14 cellular contexts compared by ENCODE assay signal in genomic region chr2:182132605-182133004, GRCh38.
DNase-seq lines count a peak whose midpoint lies in the region; ATAC-seq, FAIRE-seq and TF ChIP-seq lines count a peak whose summit lies in the region.
"Had no signal": no experiment of that assay in that cellular context is flagged by ENCODE, and none has a peak within 500 bp of the region (broad histone marks: within the 10 kb centered on the region; RNA-seq: fewer than 3 reads in every experiment).

No MANE protein-coding gene starts in this region.

- no peaks in the 10 kb centered on the region for H3K9me3 ChIP-seq in Loucy (ENCODE audit: insufficient read depth, low read depth, low read length)

- ATAC-seq in GM18858 (IDR thresholded peaks at IDR 0.05; ENCODE audit: unreplicated experiment) = no peak
- ATAC-seq: activated CD4-positive, CD25-positive, alpha-beta regulatory T cell treated with anti-CD3 and anti-CD28 coated beads, Interleukin-2, amount 50 U/mL, for 24 hours; left colon; stimulated activated naive CD8-positive, alpha-beta T cell treated with anti-CD3 and anti-CD28 coated beads, Interleukin-15, Interleukin-2, amounts not matched to agents 100 U/mL and 50 U/mL, for 24 hours had no signal

- no peaks in the 10 kb centered on the region for H3F3A ChIP-seq in Loucy (ENCODE audit: low read depth)

- no peaks in the 10 kb centered on the region for H3K9me2 ChIP-seq in Loucy (replicated peaks; ENCODE audit: low read depth, low read length)

- in situ Hi-C loops in brain microvascular endothelial cell (cut with HindIII; ENCODE audit: low pct_ligation_motif_present, low sequenced_read_pairs) = no loop called here

- H3K9me3 Mint-ChIP-seq in activated CD4-positive, alpha-beta T cell treated with anti-CD3 and anti-CD28 coated beads, Interleukin-2, amount 10 ng/mL, durations not matched to agents 24 days and 14 days = no peaks in the 10 kb centered on the region

- H3K27ac Mint-ChIP-seq in activated CD4-positive, alpha-beta T cell treated with anti-CD3 and anti-CD28 coated beads, Interleukin-2, amount 10 ng/mL, durations not matched to agents 24 days and 14 days = no peak overlapping the region

- H3K4me1 ChIP-seq in Loucy (ENCODE audit: insufficient read depth, low read length, poor library complexity, severe bottlenecking) = no peaks in the 10 kb centered on the region

- H3K4me3 ChIP-seq in Loucy (ENCODE audit: low read length, poor library complexity, severe bottlenecking) (no peak overlapping the region), brain microvascular endothelial cell (ENCODE audit: low read depth, low read length) (no peak overlapping the region)

- H3K4me1 Mint-ChIP-seq in activated CD4-positive, alpha-beta T cell treated with anti-CD3 and anti-CD28 coated beads, Interleukin-2, amount 10 ng/mL, durations not matched to agents 24 days and 14 days = no peaks in the 10 kb centered on the region

- no peak for FAIRE-seq in D721Med (lab: Jason Lieb, UNC)

- TF ChIP-seq CTCF in D721Med (IDR thresholded peaks at IDR 0.05; ENCODE audit: insufficient read depth, missing control alignments) (peak; percentile 28), Loucy (conservative IDR thresholded peaks at IDR 0.05; ENCODE audit: low read length) (peak; percentile 35), brain microvascular endothelial cell (IDR thresholded peaks at IDR 0.05; ENCODE audit: low read depth, low read length, missing control alignments) (peak; percentile 44)

- H3K79me2 ChIP-seq in Loucy (ENCODE audit: insufficient read depth, low read length) = no peaks in the 10 kb centered on the region

- H3K27me3 ChIP-seq in Loucy (ENCODE audit: insufficient read depth, low read length, poor library complexity, severe bottlenecking) (no peaks in the 10 kb centered on the region), brain microvascular endothelial cell (replicated peaks) (no peaks in the 10 kb centered on the region)

- no peak overlapping the region for H3K4me3 Mint-ChIP-seq in activated CD4-positive, alpha-beta T cell treated with anti-CD3 and anti-CD28 coated beads, Interleukin-2, amount 10 ng/mL, durations not matched to agents 24 days and 14 days

- H3K36me3 Mint-ChIP-seq in activated CD4-positive, alpha-beta T cell treated with anti-CD3 and anti-CD28 coated beads, Interleukin-2, amount 10 ng/mL, durations not matched to agents 24 days and 14 days (ENCODE audit: low read depth) = no peaks in the 10 kb centered on the region

- H3K27ac ChIP-seq in brain microvascular endothelial cell = peak overlapping the region; percentile 65

- H3K4me2 ChIP-seq in Loucy (ENCODE audit: low read depth, low read length, poor library complexity, severe bottlenecking) = no peak overlapping the region

- no peak overlapping the region for H3K9ac ChIP-seq in Loucy (ENCODE audit: low read depth, low read length, poor library complexity, severe bottlenecking)

- intact Hi-C loops in activated CD4-positive, alpha-beta T cell treated with anti-CD3 and anti-CD28 coated beads, Interleukin-2, amount 10 ng/mL, durations not matched to agents 24 days and 14 days (cut with micrococcal nuclease) = no loop called here

- no peak overlapping the region for H2AFZ ChIP-seq in Loucy (ENCODE audit: low read length)

- H3K36me3 ChIP-seq in Loucy (ENCODE audit: insufficient read depth, low read length) = no peaks in the 10 kb centered on the region
- no peaks in the 10 kb centered on the region for H3K36me3 ChIP-seq in brain microvascular endothelial cell (replicated peaks)

- H4K20me1 ChIP-seq in Loucy (ENCODE audit: insufficient read depth, low read length, poor library complexity, severe bottlenecking) = no peaks in the 10 kb centered on the region

- DNase-seq in D721Med (ENCODE audit: insufficient read length, low spot score) (no peak), brain microvascular endothelial cell (no peak), myocyte (ENCODE audit: low read depth) (peak; percentile 21), RKO (ENCODE audit: low spot score) (no peak), cerebellar cortex (ENCODE audit: low spot score) (no peak)
- no peak for DNase-seq in activated CD4-positive, alpha-beta T cell treated with anti-CD3 and anti-CD28 coated beads, Interleukin-2, amount 10 ng/mL, durations not matched to agents 24 days and 14 days
- DNase-seq: activated effector memory CD4-positive, alpha-beta T cell treated with Interleukin-2 at 50 U/mL for 16 hours; central memory CD4-positive, alpha-beta T cell; DMS79 treated with DMSO at 0.1 percent for 48 hours; left colon; stimulated activated naive CD8-positive, alpha-beta T cell treated with anti-CD3 and anti-CD28 coated beads, Interleukin-15, Interleukin-2, amounts not matched to agents 100 U/mL and 50 U/mL, for 24 hours had no signal

- no peaks in the 10 kb centered on the region for H3K27me3 Mint-ChIP-seq in activated CD4-positive, alpha-beta T cell treated with anti-CD3 and anti-CD28 coated beads, Interleukin-2, amount 10 ng/mL, durations not matched to agents 24 days and 14 days
